Comparison of ENCODE assay signal across 10 cellular contexts in genomic region chr3:16912400-16913263, GRCh38. TPM values are rescaled to one million over a fixed set of nuclear protein-coding genes. Genes with fewer than 3 reads are reported as not detected.
DNase-seq lines count a peak whose midpoint lies in the region; ATAC-seq and TF ChIP-seq lines count a peak whose summit lies in the region.
"Had no signal": no experiment of that assay in that cellular context is flagged by ENCODE, and none has a peak within 500 bp of the region (broad histone marks: within the 10 kb centered on the region; RNA-seq: fewer than 3 reads in every experiment).

No MANE protein-coding gene starts in this region.

- H3K36me3 Mint-ChIP-seq in activated naive CD4-positive, alpha-beta T cell treated with anti-CD3 and anti-CD28 coated beads, Interleukin-2, amount 50 U/mL, for 72 hours, result no peaks in the 10 kb centered on the region

- intact Hi-C loops in head of caudate nucleus (cut with DNase I) (no loop called here), adrenal gland (cut with DNase I) (no loop called here)

- WGBS in adrenal gland, 4 donors, result 79 to 94% (median 88%) methylated on average over 3 of the region's 3 CpGs

- H3K4me1 ChIP-seq in adrenal gland (replicated peaks in 1 of 2), result peaks cover 0 to 31% of the 10 kb centered on the region in 2 donors

- ATAC-seq in activated naive CD4-positive, alpha-beta T cell treated with anti-CD3 and anti-CD28 coated beads, Interleukin-2, amount 50 U/mL, for 72 hours, result peak; percentile 62 to 79
- peak; percentile 94 for ATAC-seq in HG02885 (IDR thresholded peaks at IDR 0.05; ENCODE audit: poor library complexity, unreplicated experiment)

- H3K27me3 ChIP-seq in adrenal gland, result no peaks in the 10 kb centered on the region

- H3K27ac Mint-ChIP-seq in activated naive CD4-positive, alpha-beta T cell treated with anti-CD3 and anti-CD28 coated beads, Interleukin-2, amount 50 U/mL, for 72 hours, result peak overlapping the region in 1 of 2 donors; percentile 75

- no peak for TF ChIP-seq POLR2A in adrenal gland (IDR thresholded peaks at IDR 0.05)

- H3K27ac ChIP-seq in adrenal gland, result no peak overlapping the region

- no peaks in the 10 kb centered on the region for H3K9me3 ChIP-seq in adrenal gland (replicated peaks in 1 of 3)

- no peaks in the 10 kb centered on the region for H3K9me3 Mint-ChIP-seq in activated naive CD4-positive, alpha-beta T cell treated with anti-CD3 and anti-CD28 coated beads, Interleukin-2, amount 50 U/mL, for 72 hours

- DNase-seq in activated naive CD4-positive, alpha-beta T cell treated with anti-CD3 and anti-CD28 coated beads, Interleukin-2, amount 50 U/mL, for 72 hours (ENCODE audit: low spot score in 2 of 2), result no peak
- DNase-seq in activated naive CD4-positive, alpha-beta T cell (lab: John Stamatoyannopoulos, UW), result no peak
- DNase-seq in NOMO-1 treated with dmso at 0.1 percent for 144 hours (lab: John Stamatoyannopoulos, UW; ENCODE audit: unreplicated experiment) (peak; percentile 51), NCI-H187 (lab: John Stamatoyannopoulos, UW) (no peak), head of caudate nucleus (no peak), NCI-H128 (lab: John Stamatoyannopoulos, UW; ENCODE audit: unreplicated experiment) (no peak), adrenal gland (no peak)
- DNase-seq: IMR-90; stimulated activated CD4-positive, alpha-beta T cell treated with anti-CD3 and anti-CD28 coated beads, Interleukin-2, amount 100 ng/mL, for 24 hours had no signal

- no peak for TF ChIP-seq CTCF in adrenal gland (IDR thresholded peaks at IDR 0.05)

- no peak overlapping the region for H3K4me3 ChIP-seq in adrenal gland

- H3K36me3 ChIP-seq in adrenal gland (replicated peaks in 1 of 2), result no peaks in the 10 kb centered on the region

RNA-seq across cellular contexts. Expression of gene PLCL2, which starts 27.9 kb away (rescaled TPM):
- total RNA-seq in activated naive CD4-positive, alpha-beta T cell treated with anti-CD3 and anti-CD28 coated beads, Interleukin-2, amount 50 U/mL, for 72 hours, result 10 to 100 TPM; 17.8 to 20.5 TPM
- total RNA-seq in adrenal gland, result 10 to 100 TPM; 10.9 to 39.6 (median 32.1) TPM
- 10 to 100 TPM in 1 of 3 donors, 1 to 10 TPM in 2; 4.5 to 25.9 (median 7.1) TPM for polyA plus RNA-seq in adrenal gland
